ENCODE assay signal across 1 cellular context in the genomic region with DNA sequence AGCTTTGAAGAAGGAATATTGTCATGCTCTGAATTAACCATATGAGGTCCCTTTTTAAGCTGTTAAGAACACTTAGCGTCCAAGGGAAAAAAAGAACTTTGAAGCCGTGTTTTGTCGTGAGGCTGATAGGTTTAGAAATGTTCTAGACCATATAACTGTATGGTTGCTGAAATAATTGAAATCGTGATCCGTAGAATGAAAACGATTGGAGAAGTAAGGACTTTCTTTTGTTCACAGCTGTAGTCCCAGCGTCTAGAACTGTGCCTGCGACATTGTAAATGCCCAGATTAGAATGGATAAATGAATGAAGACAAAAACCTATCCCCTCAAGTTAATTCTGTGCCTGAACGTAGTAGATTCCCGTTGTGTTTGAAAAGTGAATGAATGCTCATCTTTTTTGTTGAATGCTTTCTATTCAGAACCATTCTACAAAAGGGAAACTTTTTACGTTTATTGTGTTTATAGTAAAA.
TF ChIP-seq lines count a peak whose summit lies in the region.

No MANE protein-coding gene starts in this region.

TF ChIP-seq in GM23338, 12 proteins besides CTCF, POLR2A, EP300 and RAD21 (continued from another document):
- TF ChIP-seq, protein P1, sequence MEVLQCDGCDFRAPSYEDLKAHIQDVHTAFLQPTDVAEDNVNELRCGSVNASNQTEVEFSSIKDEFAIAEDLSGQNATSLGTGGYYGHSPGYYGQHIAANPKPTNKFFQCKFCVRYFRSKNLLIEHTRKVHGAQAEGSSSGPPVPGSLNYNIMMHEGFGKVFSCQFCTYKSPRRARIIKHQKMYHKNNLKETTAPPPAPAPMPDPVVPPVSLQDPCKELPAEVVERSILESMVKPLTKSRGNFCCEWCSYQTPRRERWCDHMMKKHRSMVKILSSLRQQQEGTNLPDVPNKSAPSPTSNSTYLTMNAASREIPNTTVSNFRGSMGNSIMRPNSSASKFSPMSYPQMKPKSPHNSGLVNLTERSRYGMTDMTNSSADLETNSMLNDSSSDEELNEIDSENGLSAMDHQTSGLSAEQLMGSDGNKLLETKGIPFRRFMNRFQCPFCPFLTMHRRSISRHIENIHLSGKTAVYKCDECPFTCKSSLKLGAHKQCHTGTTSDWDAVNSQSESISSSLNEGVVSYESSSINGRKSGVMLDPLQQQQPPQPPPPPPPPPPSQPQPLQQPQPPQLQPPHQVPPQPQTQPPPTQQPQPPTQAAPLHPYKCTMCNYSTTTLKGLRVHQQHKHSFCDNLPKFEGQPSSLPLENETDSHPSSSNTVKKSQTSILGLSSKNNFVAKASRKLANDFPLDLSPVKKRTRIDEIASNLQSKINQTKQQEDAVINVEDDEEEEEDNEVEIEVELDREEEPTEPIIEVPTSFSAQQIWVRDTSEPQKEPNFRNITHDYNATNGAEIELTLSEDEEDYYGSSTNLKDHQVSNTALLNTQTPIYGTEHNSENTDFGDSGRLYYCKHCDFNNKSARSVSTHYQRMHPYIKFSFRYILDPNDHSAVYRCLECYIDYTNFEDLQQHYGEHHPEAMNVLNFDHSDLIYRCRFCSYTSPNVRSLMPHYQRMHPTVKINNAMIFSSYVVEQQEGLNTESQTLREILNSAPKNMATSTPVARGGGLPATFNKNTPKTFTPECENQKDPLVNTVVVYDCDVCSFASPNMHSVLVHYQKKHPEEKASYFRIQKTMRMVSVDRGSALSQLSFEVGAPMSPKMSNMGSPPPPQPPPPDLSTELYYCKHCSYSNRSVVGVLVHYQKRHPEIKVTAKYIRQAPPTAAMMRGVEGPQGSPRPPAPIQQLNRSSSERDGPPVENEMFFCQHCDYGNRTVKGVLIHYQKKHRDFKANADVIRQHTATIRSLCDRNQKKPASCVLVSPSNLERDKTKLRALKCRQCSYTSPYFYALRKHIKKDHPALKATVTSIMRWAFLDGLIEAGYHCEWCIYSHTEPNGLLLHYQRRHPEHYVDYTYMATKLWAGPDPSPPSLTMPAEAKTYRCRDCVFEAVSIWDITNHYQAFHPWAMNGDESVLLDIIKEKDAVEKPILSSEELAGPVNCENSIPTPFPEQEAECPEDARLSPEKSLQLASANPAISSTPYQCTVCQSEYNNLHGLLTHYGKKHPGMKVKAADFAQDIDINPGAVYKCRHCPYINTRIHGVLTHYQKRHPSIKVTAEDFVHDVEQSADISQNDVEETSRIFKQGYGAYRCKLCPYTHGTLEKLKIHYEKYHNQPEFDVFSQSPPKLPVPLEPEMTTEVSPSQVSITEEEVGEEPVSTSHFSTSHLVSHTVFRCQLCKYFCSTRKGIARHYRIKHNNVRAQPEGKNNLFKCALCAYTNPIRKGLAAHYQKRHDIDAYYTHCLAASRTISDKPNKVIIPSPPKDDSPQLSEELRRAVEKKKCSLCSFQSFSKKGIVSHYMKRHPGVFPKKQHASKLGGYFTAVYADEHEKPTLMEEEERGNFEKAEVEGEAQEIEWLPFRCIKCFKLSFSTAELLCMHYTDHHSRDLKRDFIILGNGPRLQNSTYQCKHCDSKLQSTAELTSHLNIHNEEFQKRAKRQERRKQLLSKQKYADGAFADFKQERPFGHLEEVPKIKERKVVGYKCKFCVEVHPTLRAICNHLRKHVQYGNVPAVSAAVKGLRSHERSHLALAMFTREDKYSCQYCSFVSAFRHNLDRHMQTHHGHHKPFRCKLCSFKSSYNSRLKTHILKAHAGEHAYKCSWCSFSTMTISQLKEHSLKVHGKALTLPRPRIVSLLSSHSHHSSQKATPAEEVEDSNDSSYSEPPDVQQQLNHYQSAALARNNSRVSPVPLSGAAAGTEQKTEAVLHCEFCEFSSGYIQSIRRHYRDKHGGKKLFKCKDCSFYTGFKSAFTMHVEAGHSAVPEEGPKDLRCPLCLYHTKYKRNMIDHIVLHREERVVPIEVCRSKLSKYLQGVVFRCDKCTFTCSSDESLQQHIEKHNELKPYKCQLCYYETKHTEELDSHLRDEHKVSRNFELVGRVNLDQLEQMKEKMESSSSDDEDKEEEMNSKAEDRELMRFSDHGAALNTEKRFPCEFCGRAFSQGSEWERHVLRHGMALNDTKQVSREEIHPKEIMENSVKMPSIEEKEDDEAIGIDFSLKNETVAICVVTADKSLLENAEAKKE (CRISPR knock-in tag; IDR thresholded peaks at IDR 0.05), result no peak
- no peak for TF ChIP-seq CREB1 (CRISPR knock-in tag; IDR thresholded peaks at IDR 0.05; ENCODE audit: low read depth)
- no peak for TF ChIP-seq ZNF331 (CRISPR knock-in tag; IDR thresholded peaks at IDR 0.05; ENCODE audit: low read depth)
- TF ChIP-seq NANOG (IDR thresholded peaks at IDR 0.05; ENCODE audit: borderline replicate concordance), result no peak
- no peak for TF ChIP-seq STAT1 (IDR thresholded peaks at IDR 0.05; ENCODE audit: unreplicated experiment)
- TF ChIP-seq EZH2 (IDR thresholded peaks at IDR 0.05; ENCODE audit: low read depth, unreplicated experiment), result no peak
- no peak for TF ChIP-seq ETS1 (IDR thresholded peaks at IDR 0.05)
